8 cellular contexts compared by ENCODE assay signal in genomic region chr11:42524534-42525227, GRCh38.
DNase-seq lines count a peak whose midpoint lies in the region; ATAC-seq and TF ChIP-seq lines count a peak whose summit lies in the region.

No MANE protein-coding gene starts in this region.

- H3K4me3 Mint-ChIP-seq in naive thymus-derived CD8-positive, alpha-beta T cell, result no peak overlapping the region

- H3K27ac Mint-ChIP-seq in naive thymus-derived CD8-positive, alpha-beta T cell, result no peak overlapping the region

- peaks cover 0 to 3% (median 0%) of the 10 kb centered on the region in 5 donors for H3K27me3 Mint-ChIP-seq in naive thymus-derived CD8-positive, alpha-beta T cell

- DNase-seq in Ammon's horn (ENCODE audit: low spot score) (peak; percentile 88), MV-4-11 (lab: John Stamatoyannopoulos, UW) (peak; percentile 80), fibroblast of peridontal ligament (ENCODE audit: extremely low read depth) (peak; percentile 7), nucleus accumbens (lab: John Stamatoyannopoulos, UW) (peak in 50 of 56 donors; percentile 2 to 81 (median 47))
- no peak for DNase-seq in naive thymus-derived CD8-positive, alpha-beta T cell

- H3K36me3 Mint-ChIP-seq in naive thymus-derived CD8-positive, alpha-beta T cell, result no peaks in the 10 kb centered on the region

- POLR2A ChIA-PET in naive thymus-derived CD8-positive, alpha-beta T cell (lab: Charles Lee), result no interaction called here

- H3K4me1 Mint-ChIP-seq in naive thymus-derived CD8-positive, alpha-beta T cell, result no peaks in the 10 kb centered on the region

- peak; percentile 97 for ATAC-seq in GM18502 (IDR thresholded peaks at IDR 0.05; ENCODE audit: poor library complexity, unreplicated experiment)
- peak; percentile 95 for ATAC-seq in HG02759 (IDR thresholded peaks at IDR 0.05; ENCODE audit: unreplicated experiment)
- peak; percentile 22; the same call in 1 of the 3 replicates for ATAC-seq in SK-N-SH treated with all-trans-retinoic acid at 6 μM for 48 hours
- no peak for ATAC-seq in naive thymus-derived CD8-positive, alpha-beta T cell

- peaks cover 0 to 14% (median 3%) of the 10 kb centered on the region in 9 donors for H3K9me3 Mint-ChIP-seq in naive thymus-derived CD8-positive, alpha-beta T cell

TF ChIP-seq in SK-N-SH treated with all-trans-retinoic acid at 6 μM for 48 hours, 23 proteins besides CTCF, POLR2A, EP300 and RAD21:
- TF ChIP-seq BACH2 (CRISPR knock-in tag; IDR thresholded peaks at IDR 0.05; ENCODE audit: borderline replicate concordance) (no peak), ARNTL (CRISPR knock-in tag; IDR thresholded peaks at IDR 0.05; ENCODE audit: borderline replicate concordance, low read depth) (no peak), POU6F1 (CRISPR knock-in tag; IDR thresholded peaks at IDR 0.05; ENCODE audit: borderline replicate concordance, low read depth) (no peak), ESRRG (CRISPR knock-in tag; IDR thresholded peaks at IDR 0.05) (no peak), TOX (CRISPR knock-in tag; IDR thresholded peaks at IDR 0.05; ENCODE audit: borderline replicate concordance) (no peak)

Comparison
In these comparisons a context has a peak if more than half of its experiments do, and no peak if none do; other contexts are left out.
1. DNase-seq: peak in Ammon's horn (single experiment), MV-4-11 (single experiment), fibroblast of peridontal ligament (single experiment) and nucleus accumbens (50 of 56); none in naive thymus-derived CD8-positive, alpha-beta T cell (0 of 10).
2. ATAC-seq: peak in GM18502 (single experiment), HG02759 (single experiment) and SK-N-SH treated with all-trans-retinoic acid at 6 μM for 48 hours (single experiment); none in naive thymus-derived CD8-positive, alpha-beta T cell (0 of 2).